ENCODE assay signal across 19 cellular contexts in the genomic region with DNA sequence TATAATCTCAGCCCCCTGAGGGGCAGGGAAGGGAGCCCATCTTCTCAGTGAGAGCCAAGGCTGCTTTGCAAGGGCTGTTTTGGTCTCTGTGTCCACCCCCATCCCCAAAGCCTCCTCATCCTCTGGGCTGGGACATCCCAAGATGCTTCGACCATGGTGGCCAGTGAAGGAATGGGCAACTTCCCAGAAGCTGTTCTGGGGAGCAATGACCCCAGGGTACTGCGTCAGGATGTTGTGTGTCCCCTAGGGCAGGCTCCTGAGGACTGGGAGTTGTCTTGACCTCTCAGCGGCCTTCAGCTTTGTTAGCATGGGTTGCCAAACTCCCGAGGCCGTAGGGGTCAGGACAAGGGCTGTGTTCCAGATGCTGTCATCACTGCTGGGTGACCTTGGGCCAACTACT.
DNase-seq lines count a peak whose midpoint lies in the region; ATAC-seq and TF ChIP-seq lines count a peak whose summit lies in the region.
"Had no signal": no experiment of that assay in that cellular context is flagged by ENCODE, and none has a peak within 500 bp of the region (broad histone marks: within the 10 kb centered on the region; RNA-seq: fewer than 3 reads in every experiment).

No MANE protein-coding gene starts in this region.

- no peak overlapping the region for H2BK15ac ChIP-seq in neuronal stem cell (ENCODE audit: low read length)

- DNase-seq in WTC11 (ENCODE audit: low spot score) = no peak
- DNase-seq in coronary artery (ENCODE audit: low spot score) = peak; percentile 63
- DNase-seq in left lobe of liver (ENCODE audit: low spot score) = peak; percentile 50
- no peak for DNase-seq in neuronal stem cell (ENCODE audit: low spot score)
- DNase-seq in NCI-H2227 (lab: John Stamatoyannopoulos, UW; ENCODE audit: unreplicated experiment) = no peak
- no peak for DNase-seq in activated CD8-positive, alpha-beta memory T cell treated with anti-CD3 and anti-CD28 coated beads, Interleukin-2, amount 50 U/mL, for 4 hours
- no peak for DNase-seq in testis
- DNase-seq: CD4-positive, CD25-positive, alpha-beta regulatory T cell; H9; NCI-H1092 treated with DMSO at 0.1 percent for 48 hours; NCI-H1436 treated with DMSO at 0.1 percent for 48 hours; NCI-H1930; NCI-H2227 treated with DMSO at 0.1 percent for 48 hours; NCI-H524; NCI-H774; OCI-M1 had no signal

- peaks cover 5% of the 10 kb centered on the region for H3K36me3 Mint-ChIP-seq in WTC11
- H3K36me3 Mint-ChIP-seq: CD4-positive, CD25-positive, alpha-beta regulatory T cell had no signal

- H2BK120ac ChIP-seq in neuronal stem cell (ENCODE audit: low read depth, low read length) = no peak overlapping the region

- intact Hi-C loops in testis (cut with DNase I; ENCODE audit: low total_unique reads) = no loop called here

- no peak overlapping the region for H2BK12ac ChIP-seq in neuronal stem cell (ENCODE audit: low read length)

- no peak overlapping the region for H3K14ac ChIP-seq in neuronal stem cell (ENCODE audit: low read length)

- no peak overlapping the region for H3K4me3 Mint-ChIP-seq in WTC11
- H3K4me3 Mint-ChIP-seq: CD4-positive, CD25-positive, alpha-beta regulatory T cell; H9 had no signal

- H3K4ac ChIP-seq in neuronal stem cell (ENCODE audit: low read length) = no peak overlapping the region

- no peak overlapping the region for H3K23ac ChIP-seq in neuronal stem cell (ENCODE audit: low read depth, low read length, poor library complexity)

- ATAC-seq in WTC11 (no peak), left lobe of liver (peak; percentile 74), GM21737 (IDR thresholded peaks at IDR 0.05; ENCODE audit: unreplicated experiment) (no peak)
- ATAC-seq: K562 had no signal

- H3K27me3 Mint-ChIP-seq in WTC11 (ENCODE audit: low read depth) = peaks cover 2% of the 10 kb centered on the region

- H3K27me3 ChIP-seq in neuronal stem cell (ENCODE audit: control insufficient read depth in 3 of 3, insufficient read depth in 3 of 3, low read depth in 1 of 3, low read length in 3 of 3) (no peaks in the 10 kb centered on the region), testis (no peaks in the 10 kb centered on the region)

- WGBS in neuronal stem cell (ENCODE audit: extremely low coverage in 2 of 2, insufficient read length in 2 of 2, insufficient replicate concordance in 1 of 2), 2 donors = no CpG with 5 or more reads among the region's 5 CpGs
- WGBS in testis, 2 donors = 23 to 49% methylated on average over 5 of the region's 5 CpGs

- CTCF ChIA-PET in WTC11 (lab: Charles Lee) = interaction anchor here (0.7 to 3.0 kb wide), 4 partner anchors 12 to 256 kb away, joined by 3 to 11 read pairs (median 3); no protein-coding TSS in a partner anchor

- no peak overlapping the region for H2BK5ac ChIP-seq in neuronal stem cell (ENCODE audit: low read length)

- no peak overlapping the region for H3K4me2 ChIP-seq in neuronal stem cell (ENCODE audit: insufficient read depth, low read length, poor library complexity, severe bottlenecking)

- H3K79me1 ChIP-seq in neuronal stem cell (ENCODE audit: low read depth, low read length) = no peaks in the 10 kb centered on the region

- no peak overlapping the region for H4K91ac ChIP-seq in neuronal stem cell (ENCODE audit: low read depth, low read length, poor library complexity)

- no peak overlapping the region for H4K8ac ChIP-seq in neuronal stem cell (ENCODE audit: low read depth, low read length)

- H3K4me3 ChIP-seq in coronary artery = no peak overlapping the region
- H3K4me3 ChIP-seq in neuronal stem cell (ENCODE audit: low read length in 2 of 2) = no peak overlapping the region
- H3K4me3 ChIP-seq in testis = no peak overlapping the region
- H3K4me3 ChIP-seq: K562, SJSA1 had no signal

- H3K9ac ChIP-seq in neuronal stem cell (ENCODE audit: low read depth, low read length, poor library complexity) = no peak overlapping the region

- no peak for TF ChIP-seq POLR2A in testis (IDR thresholded peaks at IDR 0.05)

- H3K36me3 ChIP-seq in neuronal stem cell (replicated peaks in 1 of 2; ENCODE audit: control insufficient read depth in 2 of 2, insufficient read depth in 2 of 2, low read length in 2 of 2) (no peaks in the 10 kb centered on the region), testis (ENCODE audit: low read depth, missing control alignments) (no peaks in the 10 kb centered on the region)
- H3K36me3 ChIP-seq: SJSA1 had no signal

- H2AK5ac ChIP-seq in neuronal stem cell (ENCODE audit: low read depth, low read length) = no peak overlapping the region

- no peak overlapping the region for H3K27ac Mint-ChIP-seq in WTC11
- H3K27ac Mint-ChIP-seq: CD4-positive, CD25-positive, alpha-beta regulatory T cell had no signal

- peak overlapping the region; percentile 1 for H3K18ac ChIP-seq in neuronal stem cell (ENCODE audit: low read length)

- H3K27ac ChIP-seq in coronary artery (no peak overlapping the region), neuronal stem cell (replicated peaks; ENCODE audit: low read length) (no peak overlapping the region), testis (no peak overlapping the region)
- H3K27ac ChIP-seq: SJSA1 had no signal

- H3K4me1 ChIP-seq in neuronal stem cell (ENCODE audit: control insufficient read depth in 2 of 2, insufficient read depth in 1 of 2, low read depth in 1 of 2, low read length in 2 of 2) (peaks cover 15 to 25% of the 10 kb centered on the region in 2 donors), testis (peaks cover 4% of the 10 kb centered on the region)
- H3K4me1 ChIP-seq: SJSA1 had no signal

- POLR2A ChIA-PET in WTC11 (lab: Charles Lee) = no interaction called here

- TF ChIP-seq CTCF in WTC11 (IDR thresholded peaks at IDR 0.05) (no peak), coronary artery (IDR thresholded peaks at IDR 0.05) (no peak), testis (IDR thresholded peaks at IDR 0.05) (no peak)

- peaks cover 48% of the 10 kb centered on the region for H3K4me1 Mint-ChIP-seq in WTC11
- H3K4me1 Mint-ChIP-seq: CD4-positive, CD25-positive, alpha-beta regulatory T cell had no signal

- H3K9me3 ChIP-seq in neuronal stem cell (replicated peaks in 1 of 2; ENCODE audit: control insufficient read depth in 2 of 2, insufficient read depth in 1 of 2, low read depth in 1 of 2, low read length in 2 of 2) (peaks cover 0 to 8% of the 10 kb centered on the region in 2 donors), testis (no peaks in the 10 kb centered on the region)
- H3K9me3 ChIP-seq: SJSA1 had no signal

- H3K9me3 Mint-ChIP-seq in WTC11 = peaks cover 19% of the 10 kb centered on the region

- no peak overlapping the region for H2AFZ ChIP-seq in neuronal stem cell (ENCODE audit: low read length)

TF ChIP-seq in WTC11, 78 proteins besides CTCF, POLR2A, EP300 and RAD21:
- TF ChIP-seq ZNF423 (CRISPR knock-in tag; IDR thresholded peaks at IDR 0.05) (peak; percentile 43; the same call in 1 of the 2 replicates), ESRRA (CRISPR knock-in tag; IDR thresholded peaks at IDR 0.05; ENCODE audit: borderline replicate concordance) (no peak)
TF ChIP-seq in WTC11: peak in this region for 1.

Comparison
In these comparisons a context has a peak if more than half of its experiments do, and no peak if none do; other contexts are left out.
1. DNase-seq: peak in coronary artery (single experiment) and left lobe of liver (single experiment); none in WTC11 (single experiment), neuronal stem cell (single experiment), NCI-H2227 (single experiment), activated CD8-positive, alpha-beta memory T cell treated with anti-CD3 and anti-CD28 coated beads, Interleukin-2, amount 50 U/mL, for 4 hours (single experiment) and testis (single experiment).